In genomic region chr7:36286688-36287087, GRCh38 we compare ENCODE assay signal across 11 cellular contexts.
A peak's percentile ranks its signal among the peaks of the same experiment; 100 is the strongest.
DNase-seq lines count a peak whose midpoint lies in the region; ATAC-seq and TF ChIP-seq lines count a peak whose summit lies in the region.
"Had no signal": no experiment of that assay in that cellular context is flagged by ENCODE, and none has a peak within 500 bp of the region (broad histone marks: within the 10 kb centered on the region; RNA-seq: fewer than 3 reads in every experiment).

No MANE protein-coding gene starts in this region.

- peaks cover 3% of the 10 kb centered on the region for H3K4me1 ChIP-seq in smooth muscle cell (ENCODE audit: low read depth)

- H3K79me2 ChIP-seq in SU-DHL-6 (ENCODE audit: insufficient read depth, low read length) (no peaks in the 10 kb centered on the region; the same call in 1 of the 2 replicates), smooth muscle cell (ENCODE audit: low read depth) (no peaks in the 10 kb centered on the region)

- H3K27ac ChIP-seq in SU-DHL-6 (ENCODE audit: low read depth, low read length) (peak overlapping the region; percentile 91), smooth muscle cell (ENCODE audit: low read depth) (no peak overlapping the region)

- no peak overlapping the region for H3K4me3 Mint-ChIP-seq in activated naive CD4-positive, alpha-beta T cell treated with anti-CD3 and anti-CD28 coated beads for 36 hours
- H3K4me3 Mint-ChIP-seq in endothelial cell (ENCODE audit: unreplicated experiment), result no peak overlapping the region
- peak overlapping the region; percentile 55 to 70 for H3K4me3 Mint-ChIP-seq in stimulated activated naive CD8-positive, alpha-beta T cell treated with anti-CD3 and anti-CD28 coated beads, Interleukin-15, amount 100 ng/mL, for 72 hours

- H3K4me2 ChIP-seq in SU-DHL-6 (ENCODE audit: low read depth, low read length, poor library complexity, severe bottlenecking), result peak overlapping the region; percentile 46
- no peak overlapping the region for H3K4me2 ChIP-seq in smooth muscle cell

- no peaks in the 10 kb centered on the region for H3K9me3 Mint-ChIP-seq in activated naive CD4-positive, alpha-beta T cell treated with anti-CD3 and anti-CD28 coated beads for 36 hours
- no peaks in the 10 kb centered on the region for H3K9me3 Mint-ChIP-seq in endothelial cell (ENCODE audit: unreplicated experiment)
- no peaks in the 10 kb centered on the region for H3K9me3 Mint-ChIP-seq in stimulated activated naive CD8-positive, alpha-beta T cell treated with anti-CD3 and anti-CD28 coated beads, Interleukin-15, amount 100 ng/mL, for 72 hours

- no peak for DNase-seq in activated naive CD4-positive, alpha-beta T cell treated with anti-CD3 and anti-CD28 coated beads for 36 hours
- no peak for DNase-seq in activated naive CD4-positive, alpha-beta T cell (lab: John Stamatoyannopoulos, UW)
- no peak for DNase-seq in endothelial cell (ENCODE audit: low spot score)
- DNase-seq in stimulated activated naive CD8-positive, alpha-beta T cell treated with anti-CD3 and anti-CD28 coated beads, Interleukin-15, amount 100 ng/mL, for 72 hours, result no peak
- no peak for DNase-seq in dedifferentiated amniotic fluid mesenchymal stem cell (ENCODE audit: extremely low spot score)
- no peak for DNase-seq in smooth muscle cell (lab: John Stamatoyannopoulos, UW; ENCODE audit: unreplicated experiment)
- DNase-seq: midbrain, retina, SHP77 treated with DMSO at 0.1 percent for 48 hours had no signal

- CTCF ChIA-PET in activated naive CD4-positive, alpha-beta T cell treated with anti-CD3 and anti-CD28 coated beads for 36 hours (lab: Charles Lee), result interaction anchor here (1.4 to 3.1 kb wide), 3 partner anchors 80 to 311 kb away, joined by 4 to 9 read pairs (median 5); a partner anchor contains a TSS

- TF ChIP-seq CTCF in SU-DHL-6 (IDR thresholded peaks at IDR 0.05; ENCODE audit: insufficient read depth, low read length, poor library complexity, severe bottlenecking), result no peak
- no peak for TF ChIP-seq CTCF in endothelial cell (IDR thresholded peaks at IDR 0.05; ENCODE audit: unreplicated experiment)
- TF ChIP-seq CTCF in smooth muscle cell (IDR thresholded peaks at IDR 0.05; ENCODE audit: borderline replicate concordance, insufficient read depth, poor library complexity, severe bottlenecking), result no peak

- 92% methylated on average over 4 of the region's 4 CpGs for WGBS in smooth muscle cell (ENCODE audit: low lambda C conversion rate)

- peaks cover 39% of the 10 kb centered on the region for H3K4me1 Mint-ChIP-seq in activated naive CD4-positive, alpha-beta T cell treated with anti-CD3 and anti-CD28 coated beads for 36 hours (ENCODE audit: low read depth)
- peaks cover 34% of the 10 kb centered on the region for H3K4me1 Mint-ChIP-seq in endothelial cell (ENCODE audit: unreplicated experiment)
- H3K4me1 Mint-ChIP-seq in stimulated activated naive CD8-positive, alpha-beta T cell treated with anti-CD3 and anti-CD28 coated beads, Interleukin-15, amount 100 ng/mL, for 72 hours, result peaks cover 59% of the 10 kb centered on the region

- ATAC-seq in stimulated activated naive CD8-positive, alpha-beta T cell treated with anti-CD3 and anti-CD28 coated beads, Interleukin-15, amount 100 ng/mL, for 72 hours, result no peak
- ATAC-seq in GM18511 (IDR thresholded peaks at IDR 0.05; ENCODE audit: unreplicated experiment), result no peak

- H3F3A ChIP-seq in SU-DHL-6 (ENCODE audit: insufficient read depth) (peaks cover 69% of the 10 kb centered on the region), smooth muscle cell (ENCODE audit: low read depth) (peaks cover under 1% of the 10 kb centered on the region)

- H4K20me1 ChIP-seq in SU-DHL-6 (ENCODE audit: low read depth, low read length), result no peaks in the 10 kb centered on the region
- no peaks in the 10 kb centered on the region for H4K20me1 ChIP-seq in smooth muscle cell (ENCODE audit: low read depth)

- H3K27me3 Mint-ChIP-seq in activated naive CD4-positive, alpha-beta T cell treated with anti-CD3 and anti-CD28 coated beads for 36 hours (ENCODE audit: low read depth), result no peaks in the 10 kb centered on the region
- H3K27me3 Mint-ChIP-seq in endothelial cell (ENCODE audit: unreplicated experiment), result peaks cover 10% of the 10 kb centered on the region
- H3K27me3 Mint-ChIP-seq in stimulated activated naive CD8-positive, alpha-beta T cell treated with anti-CD3 and anti-CD28 coated beads, Interleukin-15, amount 100 ng/mL, for 72 hours, result no peaks in the 10 kb centered on the region

- intact Hi-C loops in activated naive CD4-positive, alpha-beta T cell treated with anti-CD3 and anti-CD28 coated beads for 36 hours (cut with micrococcal nuclease), result loop anchor here (1.0 to 10.0 kb wide), 5 partner anchors 80 to 1076 kb away; partner anchors contain the start of gene HERPUD2

- H3K9me3 ChIP-seq in SU-DHL-6 (ENCODE audit: insufficient read depth, low read length), result no peaks in the 10 kb centered on the region
- H3K9me3 ChIP-seq in smooth muscle cell (replicated peaks; ENCODE audit: low read depth), result no peaks in the 10 kb centered on the region

- H3K27ac Mint-ChIP-seq in activated naive CD4-positive, alpha-beta T cell treated with anti-CD3 and anti-CD28 coated beads for 36 hours, result peak overlapping the region; percentile 67
- peak overlapping the region; percentile 72 for H3K27ac Mint-ChIP-seq in endothelial cell (ENCODE audit: unreplicated experiment)
- H3K27ac Mint-ChIP-seq in stimulated activated naive CD8-positive, alpha-beta T cell treated with anti-CD3 and anti-CD28 coated beads, Interleukin-15, amount 100 ng/mL, for 72 hours, result peak overlapping the region; percentile 99

- H2AFZ ChIP-seq in SU-DHL-6 (ENCODE audit: low read depth, low read length, severe bottlenecking), result no peak overlapping the region
- H2AFZ ChIP-seq in smooth muscle cell (ENCODE audit: low read depth), result no peak overlapping the region

- H3K36me3 Mint-ChIP-seq in activated naive CD4-positive, alpha-beta T cell treated with anti-CD3 and anti-CD28 coated beads for 36 hours (ENCODE audit: low read depth), result no peaks in the 10 kb centered on the region
- peaks cover 9% of the 10 kb centered on the region for H3K36me3 Mint-ChIP-seq in endothelial cell (ENCODE audit: low read depth, unreplicated experiment)

- H3K9ac ChIP-seq in SU-DHL-6 (ENCODE audit: low read length) (peak overlapping the region; percentile 49), smooth muscle cell (ENCODE audit: low read depth) (no peak overlapping the region)

- no peaks in the 10 kb centered on the region for H3K9me2 ChIP-seq in SU-DHL-6 (replicated peaks; ENCODE audit: insufficient read depth, low read length)

- H3K36me3 ChIP-seq in SU-DHL-6 (ENCODE audit: low read length), result peaks cover 11% of the 10 kb centered on the region
- H3K36me3 ChIP-seq in smooth muscle cell (ENCODE audit: low read depth), result no peaks in the 10 kb centered on the region

- no peak overlapping the region for H3K4me3 ChIP-seq in SU-DHL-6 (ENCODE audit: insufficient read depth, low read length, poor library complexity, severe bottlenecking)
- H3K4me3 ChIP-seq in smooth muscle cell, result no peak overlapping the region

- H3K27me3 ChIP-seq in SU-DHL-6 (ENCODE audit: low read length), result no peaks in the 10 kb centered on the region
- no peaks in the 10 kb centered on the region for H3K27me3 ChIP-seq in smooth muscle cell (ENCODE audit: low read depth)

Comparison
In these comparisons a context has a peak if more than half of its experiments do, and no peak if none do; other contexts are left out.
1. H3K4me3 Mint-ChIP-seq: peak in stimulated activated naive CD8-positive, alpha-beta T cell treated with anti-CD3 and anti-CD28 coated beads, Interleukin-15, amount 100 ng/mL, for 72 hours (2 of 2); none in activated naive CD4-positive, alpha-beta T cell treated with anti-CD3 and anti-CD28 coated beads for 36 hours (single experiment) and endothelial cell (single experiment).
2. Peak in every context shown above with its lines, with median percentiles within 50 percentile points of each other: H3K27ac Mint-ChIP-seq.